ENCODE assay signal across 14 cellular contexts in the genomic region with DNA sequence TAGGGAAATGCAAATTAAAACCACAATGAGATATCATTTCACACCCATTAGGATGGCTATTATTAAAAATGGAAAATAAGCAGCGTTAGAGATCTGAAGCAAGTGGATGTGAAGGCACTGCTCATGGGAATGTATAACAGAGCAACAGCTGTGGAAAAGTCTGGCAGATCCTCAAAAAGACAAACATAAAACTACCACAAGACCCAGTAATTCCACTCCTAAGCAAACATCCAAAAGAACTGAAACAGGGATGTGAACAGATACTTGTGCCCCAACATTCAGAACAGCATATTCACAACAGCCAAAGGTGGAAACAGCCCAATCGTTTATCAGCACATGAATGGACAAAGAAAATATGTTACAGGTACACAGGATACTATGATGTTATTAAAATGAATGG. TPM values are rescaled to one million over a fixed set of nuclear protein-coding genes. Genes with fewer than 3 reads are reported as not detected.
"Had no signal": no experiment of that assay in that cellular context is flagged by ENCODE, and none has a peak within 500 bp of the region (broad histone marks: within the 10 kb centered on the region; RNA-seq: fewer than 3 reads in every experiment).

No MANE protein-coding gene starts in this region.

RNA-seq across cellular contexts. Expression of gene TNFRSF13B, which starts 10.9 kb away (rescaled TPM):
- total RNA-seq: left cardiac atrium, left lobe of liver, left ventricle myocardium superior, lung microvascular endothelial cell, ovary, prostate gland, right cardiac atrium, sciatic nerve, testis, thyroid gland, urinary bladder, vagina had no signal
- polyA plus RNA-seq: keratinocyte, neural cell, right cardiac atrium had no signal
